Comparison of ENCODE assay signal across 10 cellular contexts in the genomic region with DNA sequence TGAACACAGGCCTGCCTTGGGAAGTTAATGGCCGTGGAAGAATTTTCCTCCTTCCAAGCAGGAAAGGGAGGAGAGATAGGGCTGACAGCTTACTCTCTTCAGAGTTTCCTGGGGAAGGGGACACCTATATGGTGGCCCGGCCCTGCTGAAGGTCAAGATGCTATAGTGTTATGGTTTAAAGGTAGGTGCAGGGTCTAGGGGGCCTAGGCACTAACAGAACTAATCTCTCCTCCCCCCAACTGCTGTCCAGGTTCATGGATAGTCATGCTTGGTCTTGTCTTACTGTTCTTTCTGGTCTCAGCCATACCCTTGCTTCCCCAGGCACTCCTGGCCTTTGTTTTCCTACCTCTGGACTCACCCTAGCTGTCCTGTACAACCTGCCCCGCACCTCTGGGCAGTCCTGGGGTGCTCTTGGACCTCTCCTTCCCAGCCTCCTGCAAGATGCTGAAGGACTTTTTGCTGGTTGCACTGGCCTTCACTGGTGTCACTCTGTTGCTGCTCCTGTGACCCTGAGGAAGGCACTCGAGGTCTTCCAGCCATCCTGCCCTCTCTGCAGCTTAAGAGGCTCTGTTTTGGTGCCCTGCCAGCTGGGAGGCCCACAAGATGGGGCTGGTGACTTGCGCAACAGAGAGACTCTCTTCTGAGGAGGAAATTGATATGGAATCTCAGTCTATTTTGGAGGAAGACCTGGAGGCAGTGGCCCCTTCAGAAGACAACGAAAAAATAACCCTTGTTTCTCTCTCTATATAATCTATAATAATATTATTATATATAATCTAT. TPM values are rescaled to one million over a fixed set of nuclear protein-coding genes. Genes with fewer than 3 reads are reported as not detected.
DNase-seq lines count a peak whose midpoint lies in the region; ATAC-seq, FAIRE-seq and TF ChIP-seq lines count a peak whose summit lies in the region.
"Had no signal": no experiment of that assay in that cellular context is flagged by ENCODE, and none has a peak within 500 bp of the region (broad histone marks: within the 10 kb centered on the region; RNA-seq: fewer than 3 reads in every experiment).

No MANE protein-coding gene starts in this region.

- no peak for TF ChIP-seq POLR2A in breast epithelium (IDR thresholded peaks at IDR 0.05)
- no peak for TF ChIP-seq POLR2A in upper lobe of left lung (IDR thresholded peaks at IDR 0.05)
- no peak for TF ChIP-seq POLR2A in stomach (IDR thresholded peaks at IDR 0.05)

- 44 to 49% methylated on average over 6 of the region's 6 CpGs for WGBS in upper lobe of left lung, 2 donors
- 59 to 70% (median 63%) methylated on average over 6 of the region's 6 CpGs for WGBS in stomach, 5 donors

- TF ChIP-seq CTCF in MCF 10A (IDR thresholded peaks at IDR 0.05; ENCODE audit: unreplicated experiment) (no peak), breast epithelium (IDR thresholded peaks at IDR 0.05) (no peak), bronchial epithelial cell (IDR thresholded peaks at IDR 0.05; ENCODE audit: insufficient read depth, low read length, severe bottlenecking) (no peak), upper lobe of left lung (IDR thresholded peaks at IDR 0.05) (no peak), stomach (IDR thresholded peaks at IDR 0.05) (no peak)

- intact Hi-C loops in MCF 10A (cut with micrococcal nuclease): no loop called here
- intact Hi-C loops in breast epithelium (cut with DNase I; ENCODE audit: low total_unique reads): no loop called here
- intact Hi-C loops in stomach (cut with DNase I; ENCODE audit: low total_unique reads): no loop called here

- H3K4me3 Mint-ChIP-seq in MCF 10A (ENCODE audit: unreplicated experiment): no peak overlapping the region
- H3K4me3 Mint-ChIP-seq: T-helper 1 cell treated with Interleukin-12 subunit alpha and Interleukin-12 subunit beta and Interleukin-4 antibody, amounts not matched to agents 30 μg/mL and 1 μg/mL, for 36 hours had no signal

- DNase-seq in MCF 10A (ENCODE audit: unreplicated experiment) (peak; percentile 15), breast epithelium (ENCODE audit: low spot score in 2 of 2) (no peak), NCI-H2171 (lab: John Stamatoyannopoulos, UW) (peak; percentile 42), bronchial epithelial cell (ENCODE audit: low read depth) (no peak), upper lobe of left lung (peak in 1 of 2 donors; percentile 74), AG08395 (ENCODE audit: low spot score) (no peak), stomach (no peak)
- DNase-seq: occipital lobe had no signal

- POLR2A ChIA-PET in MCF 10A (lab: Yijun Ruan, JAX): interaction anchor here (0.6 kb wide), 2 partner anchors 30 to 52 kb away, joined by 3 to 4 read pairs; no protein-coding TSS in a partner anchor

- no peaks in the 10 kb centered on the region for H3K9me3 Mint-ChIP-seq in MCF 10A (ENCODE audit: unreplicated experiment)

- H3K9me3 ChIP-seq in breast epithelium (no peaks in the 10 kb centered on the region), upper lobe of left lung (no peaks in the 10 kb centered on the region), stomach (no peaks in the 10 kb centered on the region)

- H3K27ac Mint-ChIP-seq in MCF 10A (ENCODE audit: low read depth, unreplicated experiment): no peak overlapping the region
- H3K27ac Mint-ChIP-seq: T-helper 1 cell treated with Interleukin-12 subunit alpha and Interleukin-12 subunit beta and Interleukin-4 antibody, amounts not matched to agents 30 μg/mL and 1 μg/mL, for 36 hours had no signal

- H3K4me1 ChIP-seq in breast epithelium (no peaks in the 10 kb centered on the region), upper lobe of left lung (no peaks in the 10 kb centered on the region), stomach (peaks cover 0 to 7% (median 0%) of the 10 kb centered on the region in 4 donors)

- no peaks in the 10 kb centered on the region for H3K27me3 ChIP-seq in breast epithelium
- peaks cover 8% of the 10 kb centered on the region for H3K27me3 ChIP-seq in bronchial epithelial cell (ENCODE audit: control insufficient read depth, insufficient read depth, low read length)
- no peaks in the 10 kb centered on the region for H3K27me3 ChIP-seq in upper lobe of left lung
- H3K27me3 ChIP-seq in stomach: peaks cover 0 to 19% (median 0%) of the 10 kb centered on the region in 3 donors

- peak; percentile 24 to 26 for ATAC-seq in upper lobe of left lung (ENCODE audit: low FRiP score in 2 of 2)
- ATAC-seq in HG03432 (IDR thresholded peaks at IDR 0.05; ENCODE audit: unreplicated experiment): no peak

- BruUV-seq in MCF 10A (replicated peaks; lab: Mats Ljungman, UMichigan): no TSS peak

- H3K36me3 Mint-ChIP-seq in MCF 10A (ENCODE audit: insufficient read depth, unreplicated experiment): peaks cover 6% of the 10 kb centered on the region

- FAIRE-seq in bronchial epithelial cell (lab: Jason Lieb, UNC): peak; percentile 84

- peaks cover 11% of the 10 kb centered on the region for H3K27me3 Mint-ChIP-seq in MCF 10A (ENCODE audit: insufficient read depth, unreplicated experiment)

- no peak for TF ChIP-seq EP300 in upper lobe of left lung (IDR thresholded peaks at IDR 0.05)
- TF ChIP-seq EP300 in stomach (IDR thresholded peaks at IDR 0.05): no peak

- H3K27ac ChIP-seq in breast epithelium (no peak overlapping the region), upper lobe of left lung (no peak overlapping the region), stomach (no peak overlapping the region)

- H3K4me3 ChIP-seq in breast epithelium (no peak overlapping the region), bronchial epithelial cell (ENCODE audit: low read depth, low read length) (no peak overlapping the region), upper lobe of left lung (no peak overlapping the region), stomach (no peak overlapping the region)

- H3K36me3 ChIP-seq in breast epithelium: no peaks in the 10 kb centered on the region
- H3K36me3 ChIP-seq in bronchial epithelial cell (ENCODE audit: control insufficient read depth, insufficient read depth, low read length): no peaks in the 10 kb centered on the region
- H3K36me3 ChIP-seq in upper lobe of left lung: no peaks in the 10 kb centered on the region
- no peaks in the 10 kb centered on the region for H3K36me3 ChIP-seq in stomach

- no peaks in the 10 kb centered on the region for H3K4me1 Mint-ChIP-seq in MCF 10A (ENCODE audit: insufficient read depth, unreplicated experiment)

- CTCF ChIA-PET in MCF 10A (lab: Yijun Ruan, JAX): no interaction called here

RNA-seq across cellular contexts. Expression of a gene that starts 17.9 kb away (rescaled TPM):
- total RNA-seq in MCF 10A (2022): not detected in 2 replicates
- total RNA-seq in breast epithelium: not detected
- not detected in 2 replicates for total RNA-seq in bronchial epithelial cell
- 1 to 10 TPM in 3 of 6 donors, under 1 TPM in 2, not detected in 1; 0.43 to 2.3 (median 1.1) TPM for total RNA-seq in upper lobe of left lung
- total RNA-seq in stomach: not detected
- polyA plus RNA-seq in stomach: not detected
- total RNA-seq: occipital lobe had no signal

RNA-seq across cellular contexts. Expression of a gene that starts 28.4 kb away (rescaled TPM):
- total RNA-seq in MCF 10A (2022): 23.2 and 31.6 TPM in 2 replicates
- total RNA-seq in breast epithelium: 10 to 100 TPM in 2 of 3 donors, 1 to 10 TPM in 1; 2.9 to 16.7 (median 14.4) TPM
- total RNA-seq in bronchial epithelial cell: 16.0 and 53.2 TPM in 2 replicates
- 10 to 100 TPM in 4 of 6 donors, 1 to 10 TPM in 2; 5.8 to 28.4 (median 12.8) TPM for total RNA-seq in upper lobe of left lung
- 10 to 100 TPM in 2 of 5 donors, 1 to 10 TPM in 2, not detected in 1; 1.8 to 14.8 (median 10.2) TPM for total RNA-seq in stomach
- polyA plus RNA-seq in stomach: 10 to 100 TPM; 15.3 to 45.0 (median 27.4) TPM

RNA-seq across cellular contexts. Expression of a gene that starts 51.6 kb away (rescaled TPM):
- total RNA-seq in MCF 10A (2022) (not detected in 2 replicates), breast epithelium (under 1 TPM in 1 of 3 donors, not detected in 2; 0.29 TPM), bronchial epithelial cell (under 0.01 TPM in 1 of 2 replicates, not detected in the other), upper lobe of left lung (10 to 100 TPM; 11.6 to 41.2 (median 17.7) TPM), stomach (1 to 10 TPM in 1 of 5 donors, not detected in 4; 4.5 TPM)
- under 1 TPM in 2 of 3 donors, not detected in 1; 0.13 to 0.37 TPM for polyA plus RNA-seq in stomach
- total RNA-seq: occipital lobe had no signal

RNA-seq across cellular contexts. Expression of a gene that starts 57.1 kb away (rescaled TPM):
- total RNA-seq in MCF 10A (2022): 20.0 and 29.1 TPM in 2 replicates
- total RNA-seq in breast epithelium: 10 to 100 TPM in 2 of 3 donors, 1 to 10 TPM in 1; 5.3 to 45.7 (median 29.5) TPM
- 32.6 and 34.5 TPM in 2 replicates for total RNA-seq in bronchial epithelial cell
- 10 to 100 TPM in 2 of 6 donors, 1 to 10 TPM in 4; 5.6 to 12.6 (median 8.4) TPM for total RNA-seq in upper lobe of left lung
- 10 to 100 TPM in 2 of 5 donors, 1 to 10 TPM in 1, not detected in 2; 4.1 to 19.4 (median 17.1) TPM for total RNA-seq in stomach
- polyA plus RNA-seq in stomach: 10 to 100 TPM in 1 of 3 donors, 1 to 10 TPM in 2; 9.9 to 10.3 (median 10.0) TPM

Comparison
In these comparisons a context has a peak if more than half of its experiments do, and no peak if none do; other contexts are left out.
1. DNase-seq: peak in MCF 10A (single experiment) and NCI-H2171 (single experiment); none in breast epithelium (0 of 2), bronchial epithelial cell (single experiment), AG08395 (single experiment) and stomach (single experiment).